Comparison of ENCODE assay signal across 24 cellular contexts in genomic region chr20:402898-403581, GRCh38. TPM values are rescaled to one million over a fixed set of nuclear protein-coding genes. Genes with fewer than 3 reads are reported as not detected.
DNase-seq lines count a peak whose midpoint lies in the region; ATAC-seq and TF ChIP-seq lines count a peak whose summit lies in the region.
"Had no signal": no experiment of that assay in that cellular context is flagged by ENCODE, and none has a peak within 500 bp of the region (broad histone marks: within the 10 kb centered on the region; RNA-seq: fewer than 3 reads in every experiment).

No MANE protein-coding gene starts in this region.

- peaks cover 19% of the 10 kb centered on the region for H3K4me1 Mint-ChIP-seq in activated CD4-positive, alpha-beta memory T cell treated with anti-CD3 and anti-CD28 coated beads for 36 hours (ENCODE audit: low read depth)
- peaks cover 36% of the 10 kb centered on the region for H3K4me1 Mint-ChIP-seq in activated CD4-positive, alpha-beta memory T cell treated with anti-CD3 and anti-CD28 coated beads, Interleukin-2, amount 10 ng/mL, durations not matched to agents 7 days and 5 days
- H3K4me1 Mint-ChIP-seq in activated naive CD8-positive, alpha-beta T cell treated with anti-CD3 and anti-CD28 coated beads, Interleukin-2, amount 10 ng/mL, durations not matched to agents 7 days and 5 days, result peaks cover 28% of the 10 kb centered on the region
- peaks cover 11 to 45% (median 24%) of the 10 kb centered on the region in 7 donors for H3K4me1 Mint-ChIP-seq in naive thymus-derived CD4-positive, alpha-beta T cell
- H3K4me1 Mint-ChIP-seq in natural killer cell, result peaks cover 10 to 16% of the 10 kb centered on the region in 2 donors

- no peaks in the 10 kb centered on the region for H3K27me3 ChIP-seq in DOHH2 (ENCODE audit: control insufficient read depth, low read length)
- no peaks in the 10 kb centered on the region for H3K27me3 ChIP-seq in naive thymus-derived CD4-positive, alpha-beta T cell (ENCODE audit: control insufficient read depth in 2 of 2, insufficient read depth in 2 of 2, low read length in 2 of 2)
- H3K27me3 ChIP-seq: stomach had no signal

- H3K4me2 ChIP-seq in DOHH2 (ENCODE audit: low read length), result peak overlapping the region; percentile 29; the same call in 1 of the 2 replicates

- no peak overlapping the region for H3K4me3 ChIP-seq in DOHH2 (ENCODE audit: low read length)
- H3K4me3 ChIP-seq in naive thymus-derived CD4-positive, alpha-beta T cell (ENCODE audit: low read length), result no peak overlapping the region
- H3K4me3 ChIP-seq: stomach had no signal

- POLR2A ChIA-PET in activated CD4-positive, alpha-beta memory T cell treated with anti-CD3 and anti-CD28 coated beads for 36 hours (lab: Charles Lee), result interaction anchor here (0.5 kb wide), 1 partner anchor 31 kb away, joined by 3 read pairs; no protein-coding TSS in a partner anchor
- POLR2A ChIA-PET in activated CD4-positive, alpha-beta memory T cell treated with anti-CD3 and anti-CD28 coated beads, Interleukin-2, amount 10 ng/mL, durations not matched to agents 7 days and 5 days (lab: Charles Lee), result interaction anchor here (2.3 kb wide), 1 partner anchor 22 kb away, joined by 8 read pairs; the partner anchor contains the start of gene TRIB3
- POLR2A ChIA-PET in activated naive CD8-positive, alpha-beta T cell treated with anti-CD3 and anti-CD28 coated beads, Interleukin-2, amount 10 ng/mL, durations not matched to agents 7 days and 5 days (lab: Charles Lee), result interaction anchor here (0.5 to 1.0 kb wide), 2 partner anchors 38 to 43 kb away, joined by 3 read pairs; no protein-coding TSS in a partner anchor
- POLR2A ChIA-PET in naive thymus-derived CD4-positive, alpha-beta T cell (lab: Charles Lee), result interaction anchor here (0.6 to 1.3 kb wide), 2 partner anchors 22 to 55 kb away, joined by 3 to 5 read pairs; partner anchors contain the start of gene TRIB3

- peaks cover 3% of the 10 kb centered on the region; the same call in 1 of the 2 replicates for H3F3A ChIP-seq in DOHH2 (ENCODE audit: control insufficient read depth, insufficient read depth)

- no peaks in the 10 kb centered on the region for H3K36me3 ChIP-seq in DOHH2 (ENCODE audit: control insufficient read depth, low read length)
- H3K36me3 ChIP-seq in naive thymus-derived CD4-positive, alpha-beta T cell (ENCODE audit: control insufficient read depth in 2 of 3, insufficient read depth in 3 of 3, low read length in 3 of 3), result peaks cover 0 to 2% (median 0%) of the 10 kb centered on the region in 3 experiments

- TF ChIP-seq CTCF in DOHH2 (IDR thresholded peaks at IDR 0.05; ENCODE audit: low read depth, low read length, poor library complexity, severe bottlenecking), result no peak
- no peak for TF ChIP-seq CTCF in natural killer cell (IDR thresholded peaks at IDR 0.05)

- H3K79me2 ChIP-seq in DOHH2 (ENCODE audit: control insufficient read depth, low read length), result no peaks in the 10 kb centered on the region

- H3K36me3 Mint-ChIP-seq in activated CD4-positive, alpha-beta memory T cell treated with anti-CD3 and anti-CD28 coated beads for 36 hours, result no peaks in the 10 kb centered on the region
- H3K36me3 Mint-ChIP-seq in activated CD4-positive, alpha-beta memory T cell treated with anti-CD3 and anti-CD28 coated beads, Interleukin-2, amount 10 ng/mL, durations not matched to agents 7 days and 5 days (ENCODE audit: low read depth), result peaks cover 4% of the 10 kb centered on the region
- peaks cover 13% of the 10 kb centered on the region for H3K36me3 Mint-ChIP-seq in activated naive CD8-positive, alpha-beta T cell treated with anti-CD3 and anti-CD28 coated beads, Interleukin-2, amount 10 ng/mL, durations not matched to agents 7 days and 5 days
- peaks cover 0 to 20% (median 4%) of the 10 kb centered on the region in 5 donors for H3K36me3 Mint-ChIP-seq in naive thymus-derived CD4-positive, alpha-beta T cell
- no peaks in the 10 kb centered on the region for H3K36me3 Mint-ChIP-seq in natural killer cell
- H3K36me3 Mint-ChIP-seq: WTC11 had no signal

- H3K4me3 Mint-ChIP-seq in activated CD4-positive, alpha-beta memory T cell treated with anti-CD3 and anti-CD28 coated beads for 36 hours, result no peak overlapping the region
- no peak overlapping the region for H3K4me3 Mint-ChIP-seq in activated CD4-positive, alpha-beta memory T cell treated with anti-CD3 and anti-CD28 coated beads, Interleukin-2, amount 10 ng/mL, durations not matched to agents 7 days and 5 days
- no peak overlapping the region for H3K4me3 Mint-ChIP-seq in activated naive CD8-positive, alpha-beta T cell treated with anti-CD3 and anti-CD28 coated beads, Interleukin-2, amount 10 ng/mL, durations not matched to agents 7 days and 5 days
- peak overlapping the region in 7 of 10 donors; percentile 24 to 56 (median 40) for H3K4me3 Mint-ChIP-seq in naive thymus-derived CD4-positive, alpha-beta T cell
- no peak overlapping the region for H3K4me3 Mint-ChIP-seq in natural killer cell
- H3K4me3 Mint-ChIP-seq: activated T-helper 1 cell treated with anti-CD3 and anti-CD28 coated beads, Interleukin-12 subunit alpha, Interleukin-12 subunit beta, Interleukin-2, Interleukin-4 antibody, amounts not matched to agents 30 ng/mL and 10 ng/mL and 1 ng/mL, durations not matched to agents 14 hours and 24 hours and 36 hours; dendritic cell treated with granulocyte-macrophage colony-stimulating factor and Interleukin-4, amounts not matched to agents 40 ng/mL and 50 ng/mL, for 4 days; WTC11 had no signal

- CTCF ChIA-PET in activated CD4-positive, alpha-beta memory T cell treated with anti-CD3 and anti-CD28 coated beads for 36 hours (lab: Charles Lee), result no interaction called here
- CTCF ChIA-PET in activated CD4-positive, alpha-beta memory T cell treated with anti-CD3 and anti-CD28 coated beads, Interleukin-2, amount 10 ng/mL, durations not matched to agents 7 days and 5 days (lab: Charles Lee), result interaction anchor here (1.2 kb wide), 1 partner anchor 23 kb away, joined by 6 read pairs; no protein-coding TSS in a partner anchor
- CTCF ChIA-PET in naive thymus-derived CD4-positive, alpha-beta T cell (lab: Charles Lee), result interaction anchor here (0.6 kb wide), 1 partner anchor 28 kb away, joined by 3 read pairs; no protein-coding TSS in a partner anchor

- DNase-seq in activated CD4-positive, alpha-beta memory T cell treated with anti-CD3 and anti-CD28 coated beads for 36 hours, result no peak
- DNase-seq in activated CD4-positive, alpha-beta memory T cell treated with anti-CD3 and anti-CD28 coated beads, Interleukin-2, amount 10 ng/mL, durations not matched to agents 7 days and 5 days, result no peak
- DNase-seq in activated naive CD8-positive, alpha-beta T cell treated with anti-CD3 and anti-CD28 coated beads, Interleukin-2, amount 10 ng/mL, durations not matched to agents 7 days and 5 days, result no peak
- no peak for DNase-seq in naive thymus-derived CD4-positive, alpha-beta T cell
- DNase-seq in stimulated activated CD4-positive, alpha-beta T cell treated with anti-CD3 and anti-CD28 coated beads, Interleukin-4, amount 100 ng/mL, for 24 hours, result no peak
- DNase-seq in NCI-H1930 (lab: John Stamatoyannopoulos, UW) (no peak), natural killer cell (no peak)
- DNase-seq: GDM1; glutamatergic neuron; H7; NCI-H1417 treated with DMSO at 0.1 percent for 48 hours; NCI-H510A; occipital lobe; RPMI8226; stimulated activated CD4-positive, alpha-beta T cell treated with anti-CD3 and anti-CD28 coated beads, Interleukin-4, amount 100 ng/mL, for 1 hour; stomach; T1000; trophoblast cell had no signal

- peaks cover 32% of the 10 kb centered on the region for H3K4me1 ChIP-seq in DOHH2 (ENCODE audit: control insufficient read depth, low read length)
- H3K4me1 ChIP-seq in naive thymus-derived CD4-positive, alpha-beta T cell (ENCODE audit: control insufficient read depth in 2 of 2, insufficient read depth in 2 of 2, low read length in 2 of 2), result peaks cover 5 to 23% of the 10 kb centered on the region in 2 donors

- no peaks in the 10 kb centered on the region for H3K27me3 Mint-ChIP-seq in activated CD4-positive, alpha-beta memory T cell treated with anti-CD3 and anti-CD28 coated beads for 36 hours
- H3K27me3 Mint-ChIP-seq in activated CD4-positive, alpha-beta memory T cell treated with anti-CD3 and anti-CD28 coated beads, Interleukin-2, amount 10 ng/mL, durations not matched to agents 7 days and 5 days, result no peaks in the 10 kb centered on the region
- H3K27me3 Mint-ChIP-seq in activated naive CD8-positive, alpha-beta T cell treated with anti-CD3 and anti-CD28 coated beads, Interleukin-2, amount 10 ng/mL, durations not matched to agents 7 days and 5 days, result no peaks in the 10 kb centered on the region
- H3K27me3 Mint-ChIP-seq in naive thymus-derived CD4-positive, alpha-beta T cell, result no peaks in the 10 kb centered on the region
- no peaks in the 10 kb centered on the region for H3K27me3 Mint-ChIP-seq in natural killer cell (ENCODE audit: low read depth in 2 of 2)

- H3K9me2 ChIP-seq in DOHH2 (replicated peaks; ENCODE audit: control insufficient read depth, low read length), result no peaks in the 10 kb centered on the region

- H3K9me3 ChIP-seq in DOHH2 (ENCODE audit: control insufficient read depth, insufficient read depth, low read length), result no peaks in the 10 kb centered on the region
- H3K9me3 ChIP-seq in naive thymus-derived CD4-positive, alpha-beta T cell (ENCODE audit: control insufficient read depth in 2 of 3, low read length in 3 of 3), result no peaks in the 10 kb centered on the region
- H3K9me3 ChIP-seq: stomach had no signal

- peak overlapping the region; percentile 42 for H3K27ac Mint-ChIP-seq in activated CD4-positive, alpha-beta memory T cell treated with anti-CD3 and anti-CD28 coated beads for 36 hours
- no peak overlapping the region for H3K27ac Mint-ChIP-seq in activated CD4-positive, alpha-beta memory T cell treated with anti-CD3 and anti-CD28 coated beads, Interleukin-2, amount 10 ng/mL, durations not matched to agents 7 days and 5 days
- peak overlapping the region; percentile 54 for H3K27ac Mint-ChIP-seq in activated naive CD8-positive, alpha-beta T cell treated with anti-CD3 and anti-CD28 coated beads, Interleukin-2, amount 10 ng/mL, durations not matched to agents 7 days and 5 days
- peak overlapping the region in 2 of 9 donors; percentile 29 to 67 for H3K27ac Mint-ChIP-seq in naive thymus-derived CD4-positive, alpha-beta T cell
- no peak overlapping the region for H3K27ac Mint-ChIP-seq in natural killer cell
- H3K27ac Mint-ChIP-seq: activated T-helper 1 cell treated with anti-CD3 and anti-CD28 coated beads, Interleukin-12 subunit alpha, Interleukin-12 subunit beta, Interleukin-2, Interleukin-4 antibody, amounts not matched to agents 30 ng/mL and 10 ng/mL and 1 ng/mL, durations not matched to agents 14 hours and 24 hours and 36 hours; dendritic cell treated with granulocyte-macrophage colony-stimulating factor and Interleukin-4, amounts not matched to agents 40 ng/mL and 50 ng/mL, for 4 days; WTC11 had no signal

- no peak overlapping the region for H3K27ac ChIP-seq in DOHH2 (ENCODE audit: low read depth, low read length)
- H3K27ac ChIP-seq in naive thymus-derived CD4-positive, alpha-beta T cell (ENCODE audit: low read depth, low read length), result no peak overlapping the region
- H3K27ac ChIP-seq: C4-2B, stomach had no signal

- H3K9me3 Mint-ChIP-seq in activated CD4-positive, alpha-beta memory T cell treated with anti-CD3 and anti-CD28 coated beads for 36 hours, result no peaks in the 10 kb centered on the region
- peaks cover 4% of the 10 kb centered on the region for H3K9me3 Mint-ChIP-seq in activated CD4-positive, alpha-beta memory T cell treated with anti-CD3 and anti-CD28 coated beads, Interleukin-2, amount 10 ng/mL, durations not matched to agents 7 days and 5 days
- peaks cover 5% of the 10 kb centered on the region for H3K9me3 Mint-ChIP-seq in activated naive CD8-positive, alpha-beta T cell treated with anti-CD3 and anti-CD28 coated beads, Interleukin-2, amount 10 ng/mL, durations not matched to agents 7 days and 5 days
- H3K9me3 Mint-ChIP-seq in naive thymus-derived CD4-positive, alpha-beta T cell, result peaks cover 0 to 9% (median 0%) of the 10 kb centered on the region in 11 donors
- H3K9me3 Mint-ChIP-seq in natural killer cell, result no peaks in the 10 kb centered on the region
- H3K9me3 Mint-ChIP-seq: dendritic cell treated with granulocyte-macrophage colony-stimulating factor and Interleukin-4, amounts not matched to agents 40 ng/mL and 50 ng/mL, for 4 days had no signal

- no peak for ATAC-seq in activated naive CD8-positive, alpha-beta T cell treated with anti-CD3 and anti-CD28 coated beads, Interleukin-2, amount 10 ng/mL, durations not matched to agents 7 days and 5 days (ENCODE audit: low read depth)
- no peak for ATAC-seq in naive thymus-derived CD4-positive, alpha-beta T cell
- no peak for ATAC-seq in natural killer cell
- ATAC-seq: SK-N-SH treated with all-trans-retinoic acid at 6 μM for 48 hours, WTC11 had no signal

- no peaks in the 10 kb centered on the region for H4K20me1 ChIP-seq in DOHH2 (ENCODE audit: control insufficient read depth, insufficient read depth, low read depth, low read length)

- intact Hi-C loops in activated CD4-positive, alpha-beta memory T cell treated with anti-CD3 and anti-CD28 coated beads for 36 hours (cut with micrococcal nuclease), result no loop called here
- intact Hi-C loops in naive thymus-derived CD4-positive, alpha-beta T cell (cut with micrococcal nuclease), result loop anchor here in 1 of 2 donors (10.0 kb wide), 1 partner anchor 822 kb away; the partner anchor contains the start of gene RAD21L1
- intact Hi-C loops in natural killer cell (cut with micrococcal nuclease), result loop anchor here (10.0 kb wide), 1 partner anchor 48 kb away; no protein-coding TSS in a partner anchor

RNA-seq across cellular contexts. Expression of gene RBCK1, which starts 5.1 kb away (rescaled TPM):
- total RNA-seq in activated CD4-positive, alpha-beta memory T cell treated with anti-CD3 and anti-CD28 coated beads for 36 hours, result 100 to 1,000 TPM; 137 to 139 TPM
- total RNA-seq in activated CD4-positive, alpha-beta memory T cell treated with anti-CD3 and anti-CD28 coated beads, Interleukin-2, amount 10 ng/mL, durations not matched to agents 7 days and 5 days, result 100 to 1,000 TPM; 133 to 146 TPM
- 100 to 1,000 TPM; 156 to 179 TPM for total RNA-seq in activated naive CD8-positive, alpha-beta T cell treated with anti-CD3 and anti-CD28 coated beads, Interleukin-2, amount 10 ng/mL, durations not matched to agents 7 days and 5 days
- 100 to 1,000 TPM in 1 of 5 experiments, 10 to 100 TPM in 4; 70.3 to 153 (median 96.9) TPM for total RNA-seq in naive thymus-derived CD4-positive, alpha-beta T cell
- polyA plus RNA-seq in naive thymus-derived CD4-positive, alpha-beta T cell, result 10 to 100 TPM; 80.1 to 98.1 TPM
- total RNA-seq in natural killer cell, result 100 to 1,000 TPM; 102 to 131 (median 104) TPM

RNA-seq across cellular contexts. Expression of gene TRIB3, which starts 22.5 kb away (rescaled TPM):
- 10 to 100 TPM; 42.6 to 43.5 TPM for total RNA-seq in activated CD4-positive, alpha-beta memory T cell treated with anti-CD3 and anti-CD28 coated beads for 36 hours
- 10 to 100 TPM; 28.3 to 28.9 TPM for total RNA-seq in activated CD4-positive, alpha-beta memory T cell treated with anti-CD3 and anti-CD28 coated beads, Interleukin-2, amount 10 ng/mL, durations not matched to agents 7 days and 5 days
- 10 to 100 TPM; 24.2 to 26.1 TPM for total RNA-seq in activated naive CD8-positive, alpha-beta T cell treated with anti-CD3 and anti-CD28 coated beads, Interleukin-2, amount 10 ng/mL, durations not matched to agents 7 days and 5 days
- total RNA-seq in naive thymus-derived CD4-positive, alpha-beta T cell, result 10 to 100 TPM in 1 of 5 experiments, 1 to 10 TPM in 4; 2.4 to 27.7 (median 9.4) TPM
- polyA plus RNA-seq in naive thymus-derived CD4-positive, alpha-beta T cell, result 10 to 100 TPM; 12.6 to 16.0 TPM
- total RNA-seq in natural killer cell, result 1 to 10 TPM; 4.0 to 8.9 (median 7.7) TPM

RNA-seq across cellular contexts. Expression of gene NRSN2, which starts 56.1 kb away (rescaled TPM):
- total RNA-seq in activated CD4-positive, alpha-beta memory T cell treated with anti-CD3 and anti-CD28 coated beads for 36 hours, result 1 to 10 TPM; 9.5 to 9.7 TPM
- 1 to 10 TPM; 1.8 to 2.7 TPM for total RNA-seq in activated CD4-positive, alpha-beta memory T cell treated with anti-CD3 and anti-CD28 coated beads, Interleukin-2, amount 10 ng/mL, durations not matched to agents 7 days and 5 days
- total RNA-seq in activated naive CD8-positive, alpha-beta T cell treated with anti-CD3 and anti-CD28 coated beads, Interleukin-2, amount 10 ng/mL, durations not matched to agents 7 days and 5 days, result 1 to 10 TPM; 3.6 to 3.7 TPM
- 1 to 10 TPM in 3 of 5 experiments, under 1 TPM in 2; 0.24 to 2.1 (median 1.3) TPM for total RNA-seq in naive thymus-derived CD4-positive, alpha-beta T cell
- polyA plus RNA-seq in naive thymus-derived CD4-positive, alpha-beta T cell, result 1 to 10 TPM; 1.3 to 1.8 TPM
- 1 to 10 TPM; 6.6 to 9.3 (median 8.4) TPM for total RNA-seq in natural killer cell

RNA-seq across cellular contexts. Expression of gene TBC1D20, which starts 59.3 kb away (rescaled TPM):
- 10 to 100 TPM; 18.8 to 20.4 TPM for total RNA-seq in activated CD4-positive, alpha-beta memory T cell treated with anti-CD3 and anti-CD28 coated beads for 36 hours
- total RNA-seq in activated CD4-positive, alpha-beta memory T cell treated with anti-CD3 and anti-CD28 coated beads, Interleukin-2, amount 10 ng/mL, durations not matched to agents 7 days and 5 days, result 10 to 100 TPM; 27.0 to 28.1 TPM
- 10 to 100 TPM; 36.8 to 38.0 TPM for total RNA-seq in activated naive CD8-positive, alpha-beta T cell treated with anti-CD3 and anti-CD28 coated beads, Interleukin-2, amount 10 ng/mL, durations not matched to agents 7 days and 5 days
- 10 to 100 TPM; 26.3 to 45.7 (median 35.4) TPM for total RNA-seq in naive thymus-derived CD4-positive, alpha-beta T cell
- polyA plus RNA-seq in naive thymus-derived CD4-positive, alpha-beta T cell, result 10 to 100 TPM; 19.9 to 24.3 TPM
- 10 to 100 TPM; 32.5 to 47.6 (median 44.2) TPM for total RNA-seq in natural killer cell

Comparison
In these comparisons a context has a peak if more than half of its experiments do, and no peak if none do; other contexts are left out.
1. H3K27ac Mint-ChIP-seq: peak in activated CD4-positive, alpha-beta memory T cell treated with anti-CD3 and anti-CD28 coated beads for 36 hours (single experiment) and activated naive CD8-positive, alpha-beta T cell treated with anti-CD3 and anti-CD28 coated beads, Interleukin-2, amount 10 ng/mL, durations not matched to agents 7 days and 5 days (single experiment); none in activated CD4-positive, alpha-beta memory T cell treated with anti-CD3 and anti-CD28 coated beads, Interleukin-2, amount 10 ng/mL, durations not matched to agents 7 days and 5 days (single experiment) and natural killer cell (0 of 2).
2. H3K4me3 Mint-ChIP-seq: peak in naive thymus-derived CD4-positive, alpha-beta T cell (7 of 10); none in activated CD4-positive, alpha-beta memory T cell treated with anti-CD3 and anti-CD28 coated beads for 36 hours (single experiment), activated CD4-positive, alpha-beta memory T cell treated with anti-CD3 and anti-CD28 coated beads, Interleukin-2, amount 10 ng/mL, durations not matched to agents 7 days and 5 days (single experiment), activated naive CD8-positive, alpha-beta T cell treated with anti-CD3 and anti-CD28 coated beads, Interleukin-2, amount 10 ng/mL, durations not matched to agents 7 days and 5 days (single experiment) and natural killer cell (single experiment).